ENCODE assay signal across 19 cellular contexts in genomic region chr14:100037351-100037750, GRCh38. TPM values are rescaled to one million over a fixed set of nuclear protein-coding genes. Genes with fewer than 3 reads are reported as not detected.
DNase-seq lines count a peak whose midpoint lies in the region; FAIRE-seq and TF ChIP-seq lines count a peak whose summit lies in the region.
"Had no signal": no experiment of that assay in that cellular context is flagged by ENCODE, and none has a peak within 500 bp of the region (broad histone marks: within the 10 kb centered on the region; RNA-seq: fewer than 3 reads in every experiment).

No MANE protein-coding gene starts in this region.

- POLR2A ChIA-PET in A673 (lab: Charles Lee; ENCODE audit: low non-redundant PET): no interaction called here

- no peaks in the 10 kb centered on the region for H3K9me3 ChIP-seq in A673 (ENCODE audit: low read depth, low read length, poor library complexity, severe bottlenecking)
- H3K9me3 ChIP-seq in testis: no peaks in the 10 kb centered on the region
- no peaks in the 10 kb centered on the region for H3K9me3 ChIP-seq in smooth muscle cell (replicated peaks; ENCODE audit: low read depth)
- H3K9me3 ChIP-seq: right atrium auricular region had no signal

- peaks cover 11% of the 10 kb centered on the region for H3F3A ChIP-seq in smooth muscle cell (ENCODE audit: low read depth)

- FAIRE-seq in bronchial epithelial cell (lab: Jason Lieb, UNC): no peak
- FAIRE-seq: GM19239, kidney had no signal

- H3K4me2 ChIP-seq in smooth muscle cell: no peak overlapping the region

- no peaks in the 10 kb centered on the region for H3K27me3 ChIP-seq in A673 (replicated peaks; ENCODE audit: insufficient read depth, low read depth, low read length, poor library complexity)
- H3K27me3 ChIP-seq in bronchial epithelial cell (ENCODE audit: control insufficient read depth, insufficient read depth, low read length): no peaks in the 10 kb centered on the region
- no peaks in the 10 kb centered on the region for H3K27me3 ChIP-seq in testis
- no peaks in the 10 kb centered on the region for H3K27me3 ChIP-seq in smooth muscle cell (ENCODE audit: low read depth)
- H3K27me3 ChIP-seq: brain microvascular endothelial cell, right atrium auricular region had no signal

- intact Hi-C loops in A673 (cut with micrococcal nuclease; ENCODE audit: unreplicated experiment): no loop called here
- intact Hi-C loops in testis (cut with DNase I; ENCODE audit: low total_unique reads): no loop called here

- no peak overlapping the region for H3K27ac ChIP-seq in A673 (ENCODE audit: low read depth, low read length, poor library complexity, severe bottlenecking)
- H3K27ac ChIP-seq in testis: no peak overlapping the region
- H3K27ac ChIP-seq in smooth muscle cell (ENCODE audit: low read depth): no peak overlapping the region
- H3K27ac ChIP-seq: brain microvascular endothelial cell, right atrium auricular region had no signal

- H3K36me3 ChIP-seq in A673 (ENCODE audit: insufficient read depth, low read length, poor library complexity, severe bottlenecking): no peaks in the 10 kb centered on the region
- H3K36me3 ChIP-seq in bronchial epithelial cell (ENCODE audit: control insufficient read depth, insufficient read depth, low read length): no peaks in the 10 kb centered on the region
- H3K36me3 ChIP-seq in testis (ENCODE audit: low read depth, missing control alignments): no peaks in the 10 kb centered on the region
- no peaks in the 10 kb centered on the region for H3K36me3 ChIP-seq in smooth muscle cell (ENCODE audit: low read depth)
- H3K36me3 ChIP-seq: brain microvascular endothelial cell, right atrium auricular region had no signal

- no peak overlapping the region for H2AFZ ChIP-seq in smooth muscle cell (ENCODE audit: low read depth)

- BruUV-seq in A673 (replicated peaks; lab: Mats Ljungman, UMichigan): no TSS peak

- TF ChIP-seq CTCF in A673 (conservative IDR thresholded peaks at IDR 0.05; ENCODE audit: low read depth, low read length) (no peak), bronchial epithelial cell (IDR thresholded peaks at IDR 0.05; ENCODE audit: insufficient read depth, low read length, severe bottlenecking) (no peak), foreskin fibroblast (IDR thresholded peaks at IDR 0.05; ENCODE audit: low read depth, low read length) (no peak), testis (IDR thresholded peaks at IDR 0.05) (no peak), smooth muscle cell (IDR thresholded peaks at IDR 0.05; ENCODE audit: borderline replicate concordance, insufficient read depth, poor library complexity, severe bottlenecking) (no peak)

- 77 to 89% methylated on average over 2 of the region's 2 CpGs for WGBS in testis, 2 donors
- WGBS in smooth muscle cell (ENCODE audit: low lambda C conversion rate): 66% methylated on average over 2 of the region's 2 CpGs

- H4K20me1 ChIP-seq in smooth muscle cell (ENCODE audit: low read depth): peaks cover 10% of the 10 kb centered on the region

- no peak overlapping the region for H3K9ac ChIP-seq in smooth muscle cell (ENCODE audit: low read depth)

- in situ Hi-C loops in G401 (cut with HindIII; ENCODE audit: low sequenced_read_pairs): no loop called here

- peak; percentile 34 for DNase-seq in A673 (ENCODE audit: low spot score)
- DNase-seq in G401 (ENCODE audit: low spot score): peak; percentile 33
- DNase-seq in bronchial epithelial cell (ENCODE audit: low read depth): peak; percentile 64
- peak; percentile 56 to 86 for DNase-seq in foreskin fibroblast
- DNase-seq in OCI-M2 (lab: John Stamatoyannopoulos, UW; ENCODE audit: unreplicated experiment): no peak
- DNase-seq in testis: no peak
- DNase-seq in activated CD4-positive, alpha-beta T cell treated with anti-CD3 and anti-CD28 coated beads, Interleukin-2, amount 50 U/mL, for 1 hour: no peak
- DNase-seq in smooth muscle cell (lab: John Stamatoyannopoulos, UW; ENCODE audit: unreplicated experiment): no peak
- DNase-seq: ACHN; activated CD8-positive, alpha-beta T cell treated with anti-CD3 and anti-CD28 coated beads, Interleukin-2, amount 10 ng/mL, durations not matched to agents 7 days and 5 days; activated T-cell treated with anti-CD3 and anti-CD28 coated beads, Interleukin-2, amount 50 U/mL, for 4 hours; brain microvascular endothelial cell; CD4-positive, alpha-beta memory T cell; erythroblast; kidney; stimulated activated naive CD8-positive, alpha-beta T cell treated with anti-CD3 and anti-CD28 coated beads, Interleukin-15, amount 100 ng/mL, for 72 hours; T-cell had no signal

- CTCF ChIA-PET in A673 (lab: Charles Lee): no interaction called here

- peaks cover 30% of the 10 kb centered on the region for H3K79me2 ChIP-seq in smooth muscle cell (ENCODE audit: low read depth)

- H3K4me1 ChIP-seq in A673 (ENCODE audit: insufficient read depth, low read length, poor library complexity, severe bottlenecking): peaks cover 14% of the 10 kb centered on the region
- peaks cover under 1% of the 10 kb centered on the region for H3K4me1 ChIP-seq in testis
- peaks cover 12% of the 10 kb centered on the region for H3K4me1 ChIP-seq in smooth muscle cell (ENCODE audit: low read depth)

- no peak for TF ChIP-seq POLR2A in testis (IDR thresholded peaks at IDR 0.05)

- H3K4me3 ChIP-seq in A673 (ENCODE audit: low read depth, low read length, poor library complexity, severe bottlenecking) (no peak overlapping the region), bronchial epithelial cell (ENCODE audit: low read depth, low read length) (no peak overlapping the region), foreskin fibroblast (ENCODE audit: low read depth in 1 of 2, low read length in 2 of 2) (no peak overlapping the region), testis (no peak overlapping the region), smooth muscle cell (no peak overlapping the region)
- H3K4me3 ChIP-seq: right atrium auricular region had no signal

RNA-seq across cellular contexts. Expression of gene EVL, which starts 27.9 kb away (rescaled TPM):
- 82.9 and 112 TPM in 2 replicates for total RNA-seq in A673 (2021)
- 38.1 and 53.8 TPM in 2 replicates for total RNA-seq in G401 (2014; rRNA removed; shearing (Covaris generic))
- total RNA-seq in bronchial epithelial cell: 6.1 and 6.4 TPM in 2 replicates
- total RNA-seq in testis: 10 to 100 TPM; 91.7 to 96.8 TPM
- polyA plus RNA-seq in testis (ENCODE audit: insufficient read depth, low read depth, low replicate concordance): 87.4 TPM
- 19.5 and 22.0 TPM in 2 replicates for total RNA-seq in smooth muscle cell
- 26.3 and 31.3 TPM in 2 replicates for polyA plus RNA-seq in smooth muscle cell

Comparison
In these comparisons a context has a peak if more than half of its experiments do, and no peak if none do; other contexts are left out.
1. DNase-seq: peak in A673 (single experiment), G401 (single experiment), bronchial epithelial cell (single experiment) and foreskin fibroblast (2 of 2); none in OCI-M2 (single experiment), testis (single experiment), activated CD4-positive, alpha-beta T cell treated with anti-CD3 and anti-CD28 coated beads, Interleukin-2, amount 50 U/mL, for 1 hour (single experiment) and smooth muscle cell (single experiment).